Comparison of ENCODE assay signal across 2 cellular contexts in genomic region chr20:17795003-17795402, GRCh38.
TF ChIP-seq lines count a peak whose summit lies in the region.

No MANE protein-coding gene starts in this region.

TF ChIP-seq in IMR-90, 13 proteins besides CTCF, POLR2A, EP300 and RAD21:
- no peak for TF ChIP-seq MXI1 (IDR thresholded peaks at IDR 0.05; ENCODE audit: borderline replicate concordance, low read depth, low read length)
- no peak for TF ChIP-seq NFE2L2 (IDR thresholded peaks at IDR 0.05; ENCODE audit: low read depth, low read length)
- no peak for TF ChIP-seq MAZ (IDR thresholded peaks at IDR 0.05; ENCODE audit: borderline replicate concordance, low read depth, low read length)
- no peak for TF ChIP-seq ELK1 (IDR thresholded peaks at IDR 0.05; ENCODE audit: borderline replicate concordance, low read depth, low read length)
- TF ChIP-seq FOS (IDR thresholded peaks at IDR 0.05; ENCODE audit: low read depth, low read length): no peak
- no peak for TF ChIP-seq RFX5 (IDR thresholded peaks at IDR 0.05; ENCODE audit: low read depth, low read length)
- no peak for TF ChIP-seq USF2 (IDR thresholded peaks at IDR 0.05; ENCODE audit: low read depth, low read length)
- no peak for TF ChIP-seq SMC3 (IDR thresholded peaks at IDR 0.05; ENCODE audit: low read depth, low read length)
- TF ChIP-seq BHLHE40 (IDR thresholded peaks at IDR 0.05; ENCODE audit: low read depth, low read length): no peak
- no peak for TF ChIP-seq MAFK (IDR thresholded peaks at IDR 0.05; ENCODE audit: low read depth, low read length)
- TF ChIP-seq RCOR1 (IDR thresholded peaks at IDR 0.05; ENCODE audit: insufficient replicate concordance, low read length): no peak
- no peak for TF ChIP-seq CHD1 (IDR thresholded peaks at IDR 0.05; ENCODE audit: low read depth, low read length)
- TF ChIP-seq CEBPB (IDR thresholded peaks at IDR 0.05; ENCODE audit: low read depth, low read length): no peak

TF ChIP-seq in K562, 482 proteins besides CTCF, POLR2A, EP300 and RAD21:
- peak; percentile 86 for TF ChIP-seq ZBTB40 (IDR thresholded peaks at IDR 0.05)
- peak; percentile 47; the same call in 1 of the 2 replicates for TF ChIP-seq ZBTB40 (CRISPR knock-in tag; IDR thresholded peaks at IDR 0.05)
- no peak for TF ChIP-seq ATF1 (CRISPR knock-in tag; IDR thresholded peaks at IDR 0.05)
- no peak for TF ChIP-seq ATF1 (tag; IDR thresholded peaks at IDR 0.05)
TF ChIP-seq in K562: peak in this region for 1.
